19 cellular contexts compared by ENCODE assay signal in genomic region chr20:32181606-32182005, GRCh38. TPM values are rescaled to one million over a fixed set of nuclear protein-coding genes. Genes with fewer than 3 reads are reported as not detected.
DNase-seq lines count a peak whose midpoint lies in the region; ATAC-seq, FAIRE-seq and TF ChIP-seq lines count a peak whose summit lies in the region.
"Had no signal": no experiment of that assay in that cellular context is flagged by ENCODE, and none has a peak within 500 bp of the region (broad histone marks: within the 10 kb centered on the region; RNA-seq: fewer than 3 reads in every experiment).

No MANE protein-coding gene starts in this region.

- H3K4me2 ChIP-seq in hepatocyte, result no peak overlapping the region
- H3K4me2 ChIP-seq in osteoblast (ENCODE audit: insufficient read depth, low read length), result no peak overlapping the region

- POLR2A ChIA-PET in WTC11 (lab: Charles Lee), result no interaction called here

- no peaks in the 10 kb centered on the region for H3K36me3 ChIP-seq in hepatocyte (replicated peaks; ENCODE audit: insufficient read depth, low read depth)
- no peaks in the 10 kb centered on the region for H3K36me3 ChIP-seq in osteoblast (ENCODE audit: insufficient read depth, low read length)
- H3K36me3 ChIP-seq in pancreas, result no peaks in the 10 kb centered on the region

- H3K79me2 ChIP-seq in hepatocyte (peaks cover 3% of the 10 kb centered on the region), osteoblast (ENCODE audit: insufficient read depth, low read length) (no peaks in the 10 kb centered on the region)

- H3K4me3 Mint-ChIP-seq in WTC11 (no peak overlapping the region), nephron progenitor cell (no peak overlapping the region)
- H3K4me3 Mint-ChIP-seq: B cell; CD4-positive, alpha-beta memory T cell had no signal

- FAIRE-seq in pancreas (lab: Jason Lieb, UNC) (no peak), RCC 7860 (lab: Jason Lieb, UNC) (no peak)
- FAIRE-seq: A204.1, G401.6, GM12892, H54 had no signal

- DNase-seq in WTC11 (ENCODE audit: low spot score) (no peak), hepatocyte (ENCODE audit: low spot score) (no peak), osteoblast (ENCODE audit: insufficient read length, low spot score, missing footprints) (peak; percentile 4), pancreas (no peak), RCC 7860 (ENCODE audit: low spot score) (no peak), DMS53 (lab: John Stamatoyannopoulos, UW) (no peak), nephron progenitor cell (no peak)
- DNase-seq: CD4-positive, alpha-beta memory T cell; DMS79 treated with DMSO at 0.1 percent for 48 hours; EL; GM23248 had no signal

- H3K27ac ChIP-seq in hepatocyte (peak overlapping the region; percentile 82), osteoblast (ENCODE audit: low read depth, low read length) (no peak overlapping the region), pancreas (no peak overlapping the region)
- H3K27ac ChIP-seq: C4-2B, GM23248, HL-60 had no signal

- no peaks in the 10 kb centered on the region for H3K9me3 ChIP-seq in hepatocyte (ENCODE audit: low read depth)
- no peaks in the 10 kb centered on the region for H3K9me3 ChIP-seq in osteoblast (ENCODE audit: low read depth, low read length)
- H3K9me3 ChIP-seq in pancreas, result no peaks in the 10 kb centered on the region

- H3K9me3 Mint-ChIP-seq in WTC11 (peaks cover 12% of the 10 kb centered on the region), nephron progenitor cell (peaks cover 15% of the 10 kb centered on the region)
- H3K9me3 Mint-ChIP-seq: CD4-positive, alpha-beta memory T cell had no signal

- H2AFZ ChIP-seq in hepatocyte (no peak overlapping the region), osteoblast (ENCODE audit: low read length) (no peak overlapping the region)
- H2AFZ ChIP-seq: GM23248 had no signal

- H3K27me3 ChIP-seq in hepatocyte, result no peaks in the 10 kb centered on the region
- H3K27me3 ChIP-seq in osteoblast (ENCODE audit: insufficient read depth, low read length), result no peaks in the 10 kb centered on the region
- no peaks in the 10 kb centered on the region for H3K27me3 ChIP-seq in pancreas

- 100% methylated on average over 2 of the region's 2 CpGs for WGBS in hepatocyte (ENCODE audit: low lambda C conversion rate, missing lambda C conversion rate)
- 92 to 94% methylated on average over 2 of the region's 2 CpGs for WGBS in pancreas, 2 donors

- TF ChIP-seq CTCF in WTC11 (IDR thresholded peaks at IDR 0.05), result no peak
- TF ChIP-seq CTCF in hepatocyte (IDR thresholded peaks at IDR 0.05; ENCODE audit: poor library complexity), result no peak
- TF ChIP-seq CTCF in osteoblast (IDR thresholded peaks at IDR 0.05; ENCODE audit: extremely low read depth, low read depth, low read length), result no peak
- no peak for TF ChIP-seq CTCF in pancreas (IDR thresholded peaks at IDR 0.05)
- TF ChIP-seq CTCF in nephron progenitor cell (IDR thresholded peaks at IDR 0.05), result no peak

- peaks cover 7% of the 10 kb centered on the region for H3K36me3 Mint-ChIP-seq in WTC11
- peaks cover 25% of the 10 kb centered on the region for H3K36me3 Mint-ChIP-seq in nephron progenitor cell (ENCODE audit: low read depth)
- H3K36me3 Mint-ChIP-seq: CD4-positive, alpha-beta memory T cell had no signal

- H3K27me3 Mint-ChIP-seq in WTC11 (ENCODE audit: low read depth) (peaks cover 7% of the 10 kb centered on the region), nephron progenitor cell (ENCODE audit: low read depth, poor library complexity) (no peaks in the 10 kb centered on the region)
- H3K27me3 Mint-ChIP-seq: CD4-positive, alpha-beta memory T cell had no signal

- no peaks in the 10 kb centered on the region for H3K9me2 ChIP-seq in hepatocyte (replicated peaks; ENCODE audit: insufficient read depth)

- no peaks in the 10 kb centered on the region for H3K4me1 Mint-ChIP-seq in WTC11
- peaks cover 9% of the 10 kb centered on the region for H3K4me1 Mint-ChIP-seq in nephron progenitor cell
- H3K4me1 Mint-ChIP-seq: B cell had no signal

- CTCF ChIA-PET in WTC11 (lab: Charles Lee), result interaction anchor here (0.6 kb wide), 1 partner anchor 65 kb away, joined by 3 read pairs; no protein-coding TSS in a partner anchor

- ATAC-seq in WTC11 (no peak), pancreas (no peak)
- ATAC-seq: HCT116 had no signal

- H3K4me3 ChIP-seq in hepatocyte, result no peak overlapping the region
- H3K4me3 ChIP-seq in osteoblast (ENCODE audit: insufficient read depth, low read length), result no peak overlapping the region
- H3K4me3 ChIP-seq in pancreas, result no peak overlapping the region
- H3K4me3 ChIP-seq: GM23248 had no signal

- no peaks in the 10 kb centered on the region for H4K20me1 ChIP-seq in hepatocyte (ENCODE audit: insufficient read depth, poor library complexity, severe bottlenecking)
- no peaks in the 10 kb centered on the region for H4K20me1 ChIP-seq in osteoblast (ENCODE audit: insufficient read depth, low read length)

- intact Hi-C loops in pancreas (cut with DNase I), result no loop called here

- H3K27ac Mint-ChIP-seq in WTC11 (no peak overlapping the region), nephron progenitor cell (no peak overlapping the region)
- H3K27ac Mint-ChIP-seq: B cell; CD4-positive, alpha-beta memory T cell had no signal

- H3K4me1 ChIP-seq in hepatocyte (ENCODE audit: insufficient read depth) (peaks cover 16% of the 10 kb centered on the region), osteoblast (ENCODE audit: insufficient read depth, low read length) (no peaks in the 10 kb centered on the region), pancreas (no peaks in the 10 kb centered on the region)

TF ChIP-seq in WTC11, 78 proteins besides CTCF, POLR2A, EP300 and RAD21:
- 0 out of 2 replicates have a peak, but pooled peaks have one; percentile 4 for TF ChIP-seq GABPB1 (CRISPR knock-in tag; IDR thresholded peaks at IDR 0.05)
- TF ChIP-seq IRF2 (CRISPR knock-in tag; IDR thresholded peaks at IDR 0.05; ENCODE audit: borderline replicate concordance, low read depth), result no peak
TF ChIP-seq in WTC11: peak in this region for 1.

RNA-seq across cellular contexts. Expression of gene PLAGL2, which starts 25.9 kb away (rescaled TPM):
- 21.4 to 22.6 TPM (median 22.6 TPM) in 3 replicates for total RNA-seq in WTC11 (2021)
- total RNA-seq in hepatocyte, result 41.1 and 44.6 TPM in 2 replicates
- polyA plus RNA-seq in hepatocyte, result 31.7 and 39.7 TPM in 2 replicates
- 2.5 and 2.7 TPM in 2 replicates for total RNA-seq in osteoblast
- total RNA-seq in pancreas, result 1 to 10 TPM; 3.3 to 7.2 (median 4.6) TPM
- polyA plus RNA-seq in pancreas, result 1 to 10 TPM; 2.4 to 4.4 TPM

RNA-seq across cellular contexts. Expression of gene POFUT1, which starts 26.1 kb away (rescaled TPM):
- 23.4 to 29.4 TPM (median 25.2 TPM) in 3 replicates for total RNA-seq in WTC11 (2021)
- 81.4 and 87.3 TPM in 2 replicates for total RNA-seq in hepatocyte
- polyA plus RNA-seq in hepatocyte, result 39.4 and 42.0 TPM in 2 replicates
- 40.9 and 43.0 TPM in 2 replicates for total RNA-seq in osteoblast
- 10 to 100 TPM; 10.9 to 20.7 (median 16.8) TPM for total RNA-seq in pancreas
- polyA plus RNA-seq in pancreas, result 10 to 100 TPM in 1 of 2 donors, 1 to 10 TPM in 1; 7.3 to 10.3 TPM
